19 cellular contexts compared by ENCODE assay signal in the genomic region with DNA sequence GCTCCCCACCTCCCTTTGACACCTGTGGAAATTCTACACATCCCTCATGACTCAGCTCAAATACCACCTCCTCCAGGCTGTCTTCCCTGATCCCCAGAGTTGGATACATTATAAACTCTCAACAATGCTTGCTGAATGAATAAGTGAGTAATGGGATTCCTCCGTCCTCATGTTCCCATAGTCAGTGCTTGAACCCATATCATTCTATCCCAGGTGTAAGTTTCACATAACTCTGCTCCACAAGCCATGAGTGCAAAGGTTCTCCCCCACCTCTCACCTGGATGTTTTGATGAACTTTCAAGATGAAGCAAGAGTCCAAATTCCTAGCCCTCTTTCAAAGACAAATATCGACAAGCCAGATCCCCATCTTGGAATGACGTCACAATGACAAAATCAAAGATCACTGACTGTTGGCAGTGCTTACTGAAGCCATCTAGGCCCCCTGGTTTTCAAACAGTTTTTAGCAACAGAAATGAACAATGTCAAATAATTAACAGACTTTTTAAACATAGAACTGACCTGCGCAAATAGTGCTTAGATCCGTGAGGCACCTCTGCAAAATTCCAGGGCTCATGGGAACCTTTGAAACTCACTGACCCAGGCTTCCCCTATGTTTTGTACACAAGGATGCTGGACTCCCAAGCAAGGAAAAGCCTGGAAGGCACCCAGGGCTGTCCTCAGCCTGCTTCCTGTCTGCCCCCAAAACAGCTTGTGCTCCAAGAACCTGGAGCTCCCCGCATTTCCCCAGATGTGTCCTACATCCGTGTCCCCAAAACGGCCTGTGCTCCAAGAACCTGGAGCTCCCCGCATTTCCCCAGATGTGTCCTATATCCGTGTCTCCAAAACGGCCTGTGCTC. TPM values are rescaled to one million over a fixed set of nuclear protein-coding genes. Genes with fewer than 3 reads are reported as not detected.
DNase-seq lines count a peak whose midpoint lies in the region; ATAC-seq and TF ChIP-seq lines count a peak whose summit lies in the region.
"Had no signal": no experiment of that assay in that cellular context is flagged by ENCODE, and none has a peak within 500 bp of the region (broad histone marks: within the 10 kb centered on the region; RNA-seq: fewer than 3 reads in every experiment).

No MANE protein-coding gene starts in this region.

- no peak overlapping the region for H2AFZ ChIP-seq in mammary epithelial cell (ENCODE audit: low read depth, low read length)

- WGBS in mammary epithelial cell (ENCODE audit: low coverage, missing lambda C conversion rate): 88% methylated on average over 11 of the region's 11 CpGs
- 66% methylated on average over 11 of the region's 11 CpGs for WGBS in liver
- 85 to 91% (median 89%) methylated on average over 11 of the region's 11 CpGs for WGBS in heart left ventricle, 4 donors

- no peak overlapping the region for H3K9ac ChIP-seq in mammary epithelial cell (ENCODE audit: insufficient read depth, low read length)
- no peak overlapping the region for H3K9ac ChIP-seq in liver (ENCODE audit: low read depth in 1 of 2, low read length in 2 of 2)

- no TSS peak for BruUV-seq in mammary epithelial cell (replicated peaks; lab: Mats Ljungman, UMichigan)

- in situ Hi-C loops in mammary epithelial cell (cut with MboI; ENCODE audit: low sequenced_read_pairs in 2 of 2): loop anchor here (5.0 kb wide), 2 partner anchors 45 to 255 kb away; no protein-coding TSS in a partner anchor

- CTCF ChIA-PET in mammary epithelial cell (lab: Charles Lee; ENCODE audit: low non-redundant PET): no interaction called here

- peaks cover 13 to 18% of the 10 kb centered on the region in 2 donors for H3K4me1 Mint-ChIP-seq in natural killer cell
- peaks cover 9% of the 10 kb centered on the region in 2 donors for H3K4me1 Mint-ChIP-seq in natural killer cell treated with Interleukin-12 subunit alpha and Interleukin-12 subunit beta and Interleukin-15 and Interleukin-18, amount 100 ng/mL, for 72 hours (ENCODE audit: low read depth in 2 of 2)

- TF ChIP-seq CTCF in natural killer cell (IDR thresholded peaks at IDR 0.05) (no peak), mammary epithelial cell (conservative IDR thresholded peaks at IDR 0.05 in 1 of 2, IDR thresholded peaks at IDR 0.05 in 1 of 2; ENCODE audit: extremely low read depth in 1 of 2, insufficient read depth in 1 of 2, low read depth in 1 of 2, low read length in 2 of 2) (no peak), liver (IDR thresholded peaks at IDR 0.05; ENCODE audit: low read depth, low read length, missing input control) (peak; percentile 32), heart left ventricle (IDR thresholded peaks at IDR 0.05) (no peak), vagina (IDR thresholded peaks at IDR 0.05) (no peak)

- H3K27me3 Mint-ChIP-seq in natural killer cell (ENCODE audit: low read depth in 2 of 2): peaks cover 0 to under 1% of the 10 kb centered on the region in 2 donors
- H3K27me3 Mint-ChIP-seq in natural killer cell treated with Interleukin-12 subunit alpha and Interleukin-12 subunit beta and Interleukin-15 and Interleukin-18, amount 100 ng/mL, for 72 hours: no peaks in the 10 kb centered on the region

- H4K20me1 ChIP-seq in mammary epithelial cell (ENCODE audit: insufficient read depth, low read length): no peaks in the 10 kb centered on the region

- dilution Hi-C loops in mammary epithelial cell (cut with HindIII; ENCODE audit: low sequenced_read_pairs): no loop called here

- H3K27ac Mint-ChIP-seq in natural killer cell: no peak overlapping the region
- no peak overlapping the region for H3K27ac Mint-ChIP-seq in natural killer cell treated with Interleukin-12 subunit alpha and Interleukin-12 subunit beta and Interleukin-15 and Interleukin-18, amount 100 ng/mL, for 72 hours

- H3K4me2 ChIP-seq in mammary epithelial cell (ENCODE audit: insufficient read depth, low read depth, low read length): peak overlapping the region; percentile 85

- H3K27me3 ChIP-seq in mammary epithelial cell (ENCODE audit: insufficient read depth, low read length): no peaks in the 10 kb centered on the region
- no peaks in the 10 kb centered on the region for H3K27me3 ChIP-seq in liver (ENCODE audit: control insufficient read depth in 4 of 4, insufficient read depth in 4 of 4, low read length in 3 of 4)
- no peaks in the 10 kb centered on the region for H3K27me3 ChIP-seq in heart left ventricle
- no peaks in the 10 kb centered on the region for H3K27me3 ChIP-seq in vagina

- ATAC-seq in natural killer cell (no peak), HG03469 (IDR thresholded peaks at IDR 0.05; ENCODE audit: unreplicated experiment) (no peak), heart left ventricle (no peak)
- no peak for ATAC-seq in natural killer cell treated with Interleukin-12 subunit alpha and Interleukin-12 subunit beta and Interleukin-15 and Interleukin-18, amount 100 ng/mL, for 72 hours

- no peak overlapping the region for H3K4me3 ChIP-seq in mammary epithelial cell (replicated peaks in 1 of 3; ENCODE audit: insufficient read depth in 1 of 3, low read depth in 2 of 3, low read length in 3 of 3)
- no peak overlapping the region for H3K4me3 ChIP-seq in liver (ENCODE audit: low read depth in 1 of 3, low read length in 3 of 3)
- H3K4me3 ChIP-seq in heart left ventricle: no peak overlapping the region
- H3K4me3 ChIP-seq in vagina: no peak overlapping the region

- TF ChIP-seq POLR2A in heart left ventricle (IDR thresholded peaks at IDR 0.05): no peak
- TF ChIP-seq POLR2A in vagina (IDR thresholded peaks at IDR 0.05): no peak

- intact Hi-C loops in natural killer cell (cut with micrococcal nuclease) (loop anchor here (10.0 kb wide), 2 partner anchors 78 to 312 kb away; no protein-coding TSS in a partner anchor), mammary epithelial cell (cut with micrococcal nuclease) (no loop called here), heart left ventricle (cut with DNase I) (loop anchor here (1.0 to 10.0 kb wide), 12 partner anchors 45 to 485 kb away; a partner anchor contains a TSS), vagina (cut with DNase I) (loop anchor here (2.0 to 10.0 kb wide), 3 partner anchors 56 to 252 kb away; a partner anchor contains a TSS)

- H3K4me3 Mint-ChIP-seq in natural killer cell: peak overlapping the region; percentile 13
- no peak overlapping the region for H3K4me3 Mint-ChIP-seq in natural killer cell treated with Interleukin-12 subunit alpha and Interleukin-12 subunit beta and Interleukin-15 and Interleukin-18, amount 100 ng/mL, for 72 hours
- H3K4me3 Mint-ChIP-seq: H9 had no signal

- no peak for DNase-seq in natural killer cell
- DNase-seq in natural killer cell treated with Interleukin-12 subunit alpha and Interleukin-12 subunit beta and Interleukin-15 and Interleukin-18, amount 100 ng/mL, for 72 hours (ENCODE audit: low spot score): no peak
- no peak for DNase-seq in mammary epithelial cell
- no peak for DNase-seq in heart left ventricle
- no peak for DNase-seq in islet precursor cell
- DNase-seq in vagina (ENCODE audit: extremely low spot score in 2 of 2): no peak
- DNase-seq: Calu3; DMS53; H9; MV-4-11; NCI-H1417; NCI-H187 treated with DMSO at 0.1 percent for 48 hours; NCI-H526 treated with DMSO at 0.1 percent for 48 hours; NK-92 treated with Interleukin-12 subunit alpha and Interleukin-12 subunit beta, amount 100 ng/mL, for 24 hours; SHP77 had no signal

- H3K79me2 ChIP-seq in mammary epithelial cell (ENCODE audit: insufficient read depth, low read length): peaks cover 96% of the 10 kb centered on the region

- H3K27ac ChIP-seq in mammary epithelial cell (ENCODE audit: insufficient read depth, low read depth, low read length) (no peak overlapping the region), liver (ENCODE audit: low read depth in 1 of 2, low read length in 2 of 2) (peak overlapping the region; percentile 47 to 61), heart left ventricle (no peak overlapping the region), vagina (no peak overlapping the region)

- no peaks in the 10 kb centered on the region for H3K9me3 Mint-ChIP-seq in natural killer cell
- no peaks in the 10 kb centered on the region for H3K9me3 Mint-ChIP-seq in natural killer cell treated with Interleukin-12 subunit alpha and Interleukin-12 subunit beta and Interleukin-15 and Interleukin-18, amount 100 ng/mL, for 72 hours
- H3K9me3 Mint-ChIP-seq: H9 had no signal

- H3K9me3 ChIP-seq in mammary epithelial cell (replicated peaks; ENCODE audit: insufficient read depth, low read length): no peaks in the 10 kb centered on the region
- H3K9me3 ChIP-seq in liver (ENCODE audit: control insufficient read depth in 4 of 4, low read length in 3 of 4): no peaks in the 10 kb centered on the region
- H3K9me3 ChIP-seq in heart left ventricle: no peaks in the 10 kb centered on the region
- no peaks in the 10 kb centered on the region for H3K9me3 ChIP-seq in vagina

- peaks cover 30% of the 10 kb centered on the region for H3K4me1 ChIP-seq in mammary epithelial cell (ENCODE audit: insufficient read depth, low read length)
- H3K4me1 ChIP-seq in liver (ENCODE audit: control insufficient read depth in 4 of 4, insufficient read depth in 4 of 4, low read length in 3 of 4): peaks cover 20 to 65% (median 45%) of the 10 kb centered on the region in 4 donors
- peaks cover 5 to 41% (median 33%) of the 10 kb centered on the region in 12 donors for H3K4me1 ChIP-seq in heart left ventricle
- peaks cover 42% of the 10 kb centered on the region for H3K4me1 ChIP-seq in vagina

- no peaks in the 10 kb centered on the region for H3K36me3 Mint-ChIP-seq in natural killer cell
- no peaks in the 10 kb centered on the region for H3K36me3 Mint-ChIP-seq in natural killer cell treated with Interleukin-12 subunit alpha and Interleukin-12 subunit beta and Interleukin-15 and Interleukin-18, amount 100 ng/mL, for 72 hours

- H3K36me3 ChIP-seq in mammary epithelial cell (ENCODE audit: insufficient read depth, low read length) (peaks cover 16% of the 10 kb centered on the region), liver (ENCODE audit: control insufficient read depth in 4 of 4, insufficient read depth in 3 of 4, low read depth in 1 of 4, low read length in 3 of 4) (no peaks in the 10 kb centered on the region), heart left ventricle (no peaks in the 10 kb centered on the region), vagina (no peaks in the 10 kb centered on the region)

- peak; percentile 44 to 66 for TF ChIP-seq RAD21 in liver (IDR thresholded peaks at IDR 0.05)

TF ChIP-seq in liver, 16 proteins besides CTCF, POLR2A, EP300 and RAD21 (continues in another document):
- TF ChIP-seq NR2F2 (IDR thresholded peaks at IDR 0.05): peak; percentile 59

RNA-seq across cellular contexts. Expression of a gene that starts 4.0 kb away (rescaled TPM):
- 1 to 10 TPM; 1.5 to 5.5 (median 3.9) TPM for total RNA-seq in natural killer cell
- total RNA-seq in natural killer cell treated with Interleukin-12 subunit alpha and Interleukin-12 subunit beta and Interleukin-15 and Interleukin-18, amount 100 ng/mL, for 72 hours: 1 to 10 TPM; 1.8 to 3.3 TPM
- total RNA-seq in mammary epithelial cell: 100 to 1,000 TPM in 1 of 2 donors, 10 to 100 TPM in 1; 93.2 to 163 TPM
- 65.5 TPM for polyA plus RNA-seq in mammary epithelial cell
- polyA minus RNA-seq in mammary epithelial cell: 83.8 TPM
- 10 to 100 TPM; 25.7 to 49.0 TPM for total RNA-seq in liver
- polyA plus RNA-seq in liver: 10 to 100 TPM in 1 of 2 donors, 1 to 10 TPM in 1; 6.2 to 17.5 TPM
- total RNA-seq in heart left ventricle: 10 to 100 TPM in 1 of 9 donors, 1 to 10 TPM in 8; 1.6 to 15.1 (median 5.9) TPM
- polyA plus RNA-seq in heart left ventricle: 1 to 10 TPM; 2.1 to 3.1 TPM
- total RNA-seq in vagina: 7.9 TPM
- total RNA-seq: A673, OCI-LY7 had no signal

Comparison
In these comparisons a context has a peak if more than half of its experiments do, and no peak if none do; other contexts are left out.
1. H3K27ac ChIP-seq: peak in liver (2 of 2); none in mammary epithelial cell (single experiment), heart left ventricle (0 of 12) and vagina (single experiment).